ENCODE assay signal across 28 cellular contexts in the genomic region with DNA sequence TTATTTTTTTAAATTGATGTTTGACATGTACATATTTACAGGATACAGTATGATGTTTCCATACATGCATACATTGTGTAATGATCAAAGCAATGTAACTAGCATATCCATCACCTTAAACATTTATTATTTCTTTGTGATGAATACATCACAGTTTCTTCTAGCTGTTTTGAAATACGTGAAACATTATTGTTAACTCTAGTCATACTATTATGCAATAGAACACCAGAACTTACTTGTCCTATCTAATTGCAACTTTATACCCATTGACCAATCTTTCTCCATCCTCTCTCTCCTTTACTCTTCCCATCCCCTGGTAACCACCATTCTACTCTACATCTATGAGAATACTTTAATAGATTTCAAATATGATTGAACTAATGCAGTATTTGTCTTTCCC.
"Had no signal": no experiment of that assay in that cellular context is flagged by ENCODE, and none has a peak within 500 bp of the region (broad histone marks: within the 10 kb centered on the region; RNA-seq: fewer than 3 reads in every experiment).

No MANE protein-coding gene starts in this region.

- H3K4me2 ChIP-seq: neural progenitor cell, smooth muscle cell had no signal

- H3K4me1 ChIP-seq: neural progenitor cell, parathyroid adenoma, psoas muscle, spleen, stomach, thyroid gland, tibial nerve, upper lobe of left lung, vagina had no signal

- H3K9me3 ChIP-seq: ovary, psoas muscle, stomach, thoracic aorta, thyroid gland, tibial nerve, upper lobe of left lung, vagina had no signal

- H3K27ac ChIP-seq: neural progenitor cell, ovary, parathyroid adenoma, psoas muscle, skin epidermis, spleen, stomach, thoracic aorta, thyroid gland, tibial nerve, upper lobe of left lung, vagina had no signal

- H3K4me3 ChIP-seq: neural progenitor cell, ovary, psoas muscle, skin epidermis, smooth muscle cell, spleen, stomach, thoracic aorta, thyroid gland, tibial nerve, upper lobe of left lung, vagina had no signal

- H2AFZ ChIP-seq: neural progenitor cell, parathyroid adenoma had no signal

- ATAC-seq: natural killer cell; psoas muscle; right cardiac atrium; sciatic nerve; stimulated activated memory B cell treated with anti-CD40 and anti-IgM and Interleukin-4, amounts not matched to agents 10 μg/mL and 1 μg/mL and 100 μg/mL, for 72 hours; stimulated activated naive CD8-positive, alpha-beta T cell treated with anti-CD3 and anti-CD28 coated beads, Interleukin-15, Interleukin-2, amounts not matched to agents 100 U/mL and 50 U/mL, for 24 hours had no signal

- H3K79me2 ChIP-seq: parathyroid adenoma had no signal

- H3K9ac ChIP-seq: neural progenitor cell, parathyroid adenoma had no signal

- H3K36me3 ChIP-seq: neural progenitor cell, ovary, spleen, stomach, thoracic aorta, thyroid gland, tibial nerve, upper lobe of left lung, vagina had no signal

- H3K27me3 ChIP-seq: neural progenitor cell, ovary, spleen, stomach, thyroid gland, tibial nerve, upper lobe of left lung, vagina had no signal

- FAIRE-seq: urothelium cell line had no signal

- DNase-seq: natural killer cell; occipital lobe; ovary; posterior cingulate gyrus; psoas muscle; right cardiac atrium; spleen; stimulated activated CD4-positive, alpha-beta T cell treated with anti-CD3 and anti-CD28 coated beads, Interleukin-12 subunit alpha, Interleukin-12 subunit beta, amount 100 ng/mL, for 4 hours; stimulated activated CD4-positive, alpha-beta T cell treated with anti-CD3 and anti-CD28 coated beads, Interleukin-1b, Interleukin-23, amount 100 ng/mL, for 48 hours; stimulated activated CD4-positive, alpha-beta T cell treated with anti-CD3 and anti-CD28 coated beads, Interleukin-4, amount 100 ng/mL, for 1 hour; stimulated activated CD4-positive, alpha-beta T cell treated with anti-CD3 and anti-CD28 coated beads, Interleukin-4, amount 100 ng/mL, for 4 hours; stimulated activated CD8-positive, alpha-beta memory T cell treated with anti-CD3 and anti-CD28 coated beads, Interleukin-4, amount 100 ng/mL, for 48 hours; stimulated activated naive CD4-positive, alpha-beta T cell; stimulated activated naive CD8-positive, alpha-beta T cell treated with anti-CD3 and anti-CD28 coated beads, Interleukin-15, Interleukin-2, amounts not matched to agents 100 U/mL and 50 U/mL, for 24 hours; stomach; thyroid gland; trophoblast cell; upper lobe of left lung had no signal
